ENCODE assay signal across 26 cellular contexts in genomic region chr15:51067510-51067909, GRCh38. TPM values are rescaled to one million over a fixed set of nuclear protein-coding genes. Genes with fewer than 3 reads are reported as not detected.
DNase-seq lines count a peak whose midpoint lies in the region; ATAC-seq and TF ChIP-seq lines count a peak whose summit lies in the region.
"Had no signal": no experiment of that assay in that cellular context is flagged by ENCODE, and none has a peak within 500 bp of the region (broad histone marks: within the 10 kb centered on the region; RNA-seq: fewer than 3 reads in every experiment).

No MANE protein-coding gene starts in this region.

- H3K4me3 ChIP-seq in colonic mucosa = no peak overlapping the region
- H3K4me3 ChIP-seq in gastroesophageal sphincter = no peak overlapping the region
- H3K4me3 ChIP-seq: GM12878, SJSA1 had no signal

- H3K9me3 Mint-ChIP-seq in immature natural killer cell = no peaks in the 10 kb centered on the region
- H3K9me3 Mint-ChIP-seq: CD8-positive, alpha-beta T cell had no signal

- peak; percentile 46 for ATAC-seq in gastroesophageal sphincter
- ATAC-seq in GM18867 (IDR thresholded peaks at IDR 0.05; ENCODE audit: unreplicated experiment) = no peak
- ATAC-seq: CD8-positive, alpha-beta T cell; GM12878; Right ventricle myocardium inferior had no signal

- H3K9ac ChIP-seq in colonic mucosa (ENCODE audit: low read depth in 2 of 2, low read length in 2 of 2) = no peak overlapping the region

- H3K4me3 Mint-ChIP-seq in immature natural killer cell = no peak overlapping the region
- H3K4me3 Mint-ChIP-seq: CD8-positive, alpha-beta T cell; IgD-negative memory B cell had no signal

- H3K27ac ChIP-seq in colonic mucosa (peak overlapping the region; percentile 7), gastroesophageal sphincter (peak overlapping the region; percentile 11 to 69 (median 34))
- H3K27ac ChIP-seq: SJSA1 had no signal

- H3K27ac Mint-ChIP-seq in immature natural killer cell = no peak overlapping the region
- H3K27ac Mint-ChIP-seq: CD8-positive, alpha-beta T cell; IgD-negative memory B cell had no signal

- WGBS in gastroesophageal sphincter (ENCODE audit: low coverage in 1 of 2), 2 donors = 30 to 33% methylated on average over 3 of the region's 3 CpGs

- intact Hi-C loops in colonic mucosa (cut with DNase I) = no loop called here

- H3K4me1 Mint-ChIP-seq in immature natural killer cell = peaks cover 9 to 16% of the 10 kb centered on the region in 2 donors

- no peak for TF ChIP-seq POLR2A in gastroesophageal sphincter (IDR thresholded peaks at IDR 0.05)

- no peaks in the 10 kb centered on the region for H3K4me1 ChIP-seq in colonic mucosa
- H3K4me1 ChIP-seq in gastroesophageal sphincter = peaks cover 8 to 36% (median 8%) of the 10 kb centered on the region in 3 donors
- H3K4me1 ChIP-seq: SJSA1 had no signal

- H3K27me3 Mint-ChIP-seq in immature natural killer cell (ENCODE audit: low read depth in 3 of 3) = peaks cover 0 to 10% (median 5%) of the 10 kb centered on the region in 3 donors

- peak; percentile 24 for DNase-seq in AG08396 (ENCODE audit: low spot score)
- no peak for DNase-seq in colonic mucosa
- peak; percentile 47 for DNase-seq in retina
- no peak for DNase-seq in NCI-H774 (lab: John Stamatoyannopoulos, UW)
- DNase-seq in immature natural killer cell = no peak
- no peak for DNase-seq in stimulated activated CD4-positive, alpha-beta T cell treated with anti-CD3 and anti-CD28 coated beads, Interleukin-4, amount 100 ng/mL, for 1 hour
- DNase-seq: 8988T; AML-193; C1 segment of cervical spinal cord; CD8-positive, alpha-beta T cell; DND-41; GOT3; HCEC 1CT; NCI-H1105; NCI-H146; NCI-H2081; NCI-H2171; NCI-H446; NCI-H526; OCI-M1 had no signal

- H3K9me3 ChIP-seq in colonic mucosa (no peaks in the 10 kb centered on the region), gastroesophageal sphincter (no peaks in the 10 kb centered on the region)
- H3K9me3 ChIP-seq: SJSA1 had no signal

- TF ChIP-seq EP300 in gastroesophageal sphincter (IDR thresholded peaks at IDR 0.05) = no peak

- no peak for TF ChIP-seq CTCF in colonic mucosa (IDR thresholded peaks at IDR 0.05)
- no peak for TF ChIP-seq CTCF in gastroesophageal sphincter (IDR thresholded peaks at IDR 0.05)

- peaks cover 0 to 3% (median 3%) of the 10 kb centered on the region in 3 donors for H3K36me3 Mint-ChIP-seq in immature natural killer cell
- H3K36me3 Mint-ChIP-seq: CD8-positive, alpha-beta T cell; IgD-negative memory B cell had no signal

- H3K27me3 ChIP-seq in colonic mucosa (no peaks in the 10 kb centered on the region), gastroesophageal sphincter (no peaks in the 10 kb centered on the region)

- H3K36me3 ChIP-seq in colonic mucosa (no peaks in the 10 kb centered on the region), gastroesophageal sphincter (no peaks in the 10 kb centered on the region)
- H3K36me3 ChIP-seq: SJSA1 had no signal

RNA-seq across cellular contexts. Expression of gene TNFAIP8L3, which starts 27.2 kb away (rescaled TPM):
- total RNA-seq in colonic mucosa (1 to 10 TPM; 5.3 to 7.3 TPM), gastroesophageal sphincter (10 to 100 TPM; 17.1 to 31.7 (median 23.9) TPM)
- polyA plus RNA-seq in immature natural killer cell = not detected
- total RNA-seq: CD8-positive, alpha-beta T cell; GM12878; SJSA1 had no signal
- polyA plus RNA-seq: IgD-negative memory B cell had no signal

Comparison
In these comparisons a context has a peak if more than half of its experiments do, and no peak if none do; other contexts are left out.
1. DNase-seq: peak in AG08396 (single experiment) and retina (single experiment); none in colonic mucosa (single experiment), NCI-H774 (single experiment), immature natural killer cell (0 of 3) and stimulated activated CD4-positive, alpha-beta T cell treated with anti-CD3 and anti-CD28 coated beads, Interleukin-4, amount 100 ng/mL, for 1 hour (single experiment).